ENCODE assay signal across 20 cellular contexts in genomic region chr14:97250925-97251324, GRCh38.
"Had no signal": no experiment of that assay in that cellular context is flagged by ENCODE, and none has a peak within 500 bp of the region (broad histone marks: within the 10 kb centered on the region; RNA-seq: fewer than 3 reads in every experiment).

No MANE protein-coding gene starts in this region.

- H3K9me3 ChIP-seq: colonic mucosa, SJSA1 had no signal

- DNase-seq: activated B cell treated with CpG ODN at 0.5 μM for 24 hours; activated CD4-positive, alpha-beta T cell treated with anti-CD3 and anti-CD28 coated beads, Interleukin-2, amount 50 U/mL, for 1 hour; activated CD8-positive, alpha-beta memory T cell treated with anti-CD3 and anti-CD28 coated beads, Interleukin-2, amount 50 U/mL, for 4 hours; activated CD8-positive, alpha-beta T cell treated with anti-CD3 and anti-CD28 coated beads for 36 hours; activated gamma-delta T cell treated with Interleukin-2 at 50 U/mL for 16 hours; activated naive CD4-positive, alpha-beta T cell treated with anti-CD3 and anti-CD28 coated beads, Interleukin-2, amount 10 ng/mL, durations not matched to agents 7 days and 5 days; activated naive CD8-positive, alpha-beta T cell treated with anti-CD3 and anti-CD28 coated beads for 36 hours; activated T-cell treated with anti-CD3 and anti-CD28 coated beads, Interleukin-2, amount 50 U/mL, for 72 hours; brain microvascular endothelial cell; colonic mucosa; Karpas-422; NCI-H1092; NCI-H1417; NCI-H1694; NCI-H2029 treated with DMSO at 0.1 percent for 48 hours; NCI-H446; SHP77; SW 1271 had no signal

- H3K36me3 ChIP-seq: brain microvascular endothelial cell, cardiac muscle cell, colonic mucosa, SJSA1 had no signal

- H3K4me1 ChIP-seq: colonic mucosa, SJSA1 had no signal

- H3K27ac ChIP-seq: brain microvascular endothelial cell, cardiac muscle cell, colonic mucosa, SJSA1 had no signal

- H3K4me3 ChIP-seq: cardiac muscle cell, colonic mucosa, SJSA1 had no signal

- H3K27me3 ChIP-seq: brain microvascular endothelial cell, cardiac muscle cell, colonic mucosa, SJSA1 had no signal
